19 cellular contexts compared by ENCODE assay signal in genomic region chr6:37487891-37488290, GRCh38. TPM values are rescaled to one million over a fixed set of nuclear protein-coding genes. Genes with fewer than 3 reads are reported as not detected.
DNase-seq lines count a peak whose midpoint lies in the region; ATAC-seq and TF ChIP-seq lines count a peak whose summit lies in the region.
"Had no signal": no experiment of that assay in that cellular context is flagged by ENCODE, and none has a peak within 500 bp of the region (broad histone marks: within the 10 kb centered on the region; RNA-seq: fewer than 3 reads in every experiment).

No MANE protein-coding gene starts in this region.

- H3K36me3 Mint-ChIP-seq in CD4-positive, CD25-positive, alpha-beta regulatory T cell = peaks cover 3% of the 10 kb centered on the region
- H3K36me3 Mint-ChIP-seq in endothelial cell (ENCODE audit: low read depth, unreplicated experiment) = peaks cover 13% of the 10 kb centered on the region

- TF ChIP-seq CTCF in endothelial cell (IDR thresholded peaks at IDR 0.05; ENCODE audit: unreplicated experiment) = no peak

- H3K9me3 ChIP-seq in CD4-positive, CD25-positive, alpha-beta regulatory T cell (ENCODE audit: control insufficient read depth in 2 of 2, low read length in 2 of 2) = no peaks in the 10 kb centered on the region
- H3K9me3 ChIP-seq: A549, neutrophil, upper lobe of left lung had no signal

- peak overlapping the region in 1 of 4 donors; percentile 79 for H3K4me3 Mint-ChIP-seq in CD4-positive, CD25-positive, alpha-beta regulatory T cell
- no peak overlapping the region for H3K4me3 Mint-ChIP-seq in endothelial cell (ENCODE audit: unreplicated experiment)
- H3K4me3 Mint-ChIP-seq: activated T-cell treated with anti-CD3 and anti-CD28 coated beads, Interleukin-2, amount 50 U/mL, for 4 hours; CD14-positive monocyte had no signal

- H3K4me3 ChIP-seq in CD4-positive, CD25-positive, alpha-beta regulatory T cell (ENCODE audit: low read depth, low read length) = no peak overlapping the region
- H3K4me3 ChIP-seq: A549, upper lobe of left lung had no signal

- peaks cover 24 to 75% (median 52%) of the 10 kb centered on the region in 4 donors for H3K4me1 Mint-ChIP-seq in CD4-positive, CD25-positive, alpha-beta regulatory T cell
- peaks cover 4% of the 10 kb centered on the region for H3K4me1 Mint-ChIP-seq in endothelial cell (ENCODE audit: unreplicated experiment)
- H3K4me1 Mint-ChIP-seq: CD14-positive monocyte had no signal

- DNase-seq in NCI-H2171 treated with DMSO at 0.1 percent for 48 hours (lab: John Stamatoyannopoulos, UW) (peak; percentile 39), NCI-H2171 (lab: John Stamatoyannopoulos, UW) (no peak), NCI-H524 treated with DMSO at 0.1 percent for 48 hours (lab: John Stamatoyannopoulos, UW) (peak; percentile 87), left kidney (ENCODE audit: low read depth, low spot score) (peak; percentile 51), GM03348 (ENCODE audit: low spot score) (no peak), endothelial cell (ENCODE audit: low spot score) (no peak), NCI-H446 treated with DMSO at 0.1 percent for 48 hours (lab: John Stamatoyannopoulos, UW) (no peak)
- DNase-seq in CD4-positive, CD25-positive, alpha-beta regulatory T cell = no peak
- DNase-seq: activated T-cell treated with anti-CD3 and anti-CD28 coated beads, Interleukin-2, amount 50 U/mL, for 4 hours; amygdala; cerebellar nuclear complex; hypothalamus; NCI-H510A; SIG-M5; T-helper 9 cell; upper lobe of left lung had no signal

- ATAC-seq in CD4-positive, CD25-positive, alpha-beta regulatory T cell (ENCODE audit: low read depth in 2 of 2) = no peak
- ATAC-seq: A549 had no signal

- H3K27ac Mint-ChIP-seq in CD4-positive, CD25-positive, alpha-beta regulatory T cell = peak overlapping the region; percentile 92 to 100 (median 98)
- no peak overlapping the region for H3K27ac Mint-ChIP-seq in endothelial cell (ENCODE audit: unreplicated experiment)
- H3K27ac Mint-ChIP-seq: CD14-positive monocyte had no signal

- no peaks in the 10 kb centered on the region for H3K27me3 ChIP-seq in CD4-positive, CD25-positive, alpha-beta regulatory T cell (ENCODE audit: control insufficient read depth, insufficient read depth, low read length)
- H3K27me3 ChIP-seq: neutrophil, upper lobe of left lung had no signal

- H3K27me3 Mint-ChIP-seq in CD4-positive, CD25-positive, alpha-beta regulatory T cell = no peaks in the 10 kb centered on the region
- peaks cover 2% of the 10 kb centered on the region for H3K27me3 Mint-ChIP-seq in endothelial cell (ENCODE audit: unreplicated experiment)

- peaks cover 15% of the 10 kb centered on the region for H3K36me3 ChIP-seq in CD4-positive, CD25-positive, alpha-beta regulatory T cell (ENCODE audit: control insufficient read depth, insufficient read depth, low read length)

- peaks cover 54% of the 10 kb centered on the region for H3K4me1 ChIP-seq in CD4-positive, CD25-positive, alpha-beta regulatory T cell (ENCODE audit: control insufficient read depth, insufficient read depth, low read length, poor library complexity, severe bottlenecking)
- H3K4me1 ChIP-seq: A549 had no signal

- H3K9me3 Mint-ChIP-seq in CD4-positive, CD25-positive, alpha-beta regulatory T cell = no peaks in the 10 kb centered on the region
- H3K9me3 Mint-ChIP-seq in endothelial cell (ENCODE audit: unreplicated experiment) = no peaks in the 10 kb centered on the region
- H3K9me3 Mint-ChIP-seq: activated T-cell treated with anti-CD3 and anti-CD28 coated beads, Interleukin-2, amount 50 U/mL, for 4 hours; CD14-positive monocyte had no signal

- H3K27ac ChIP-seq in CD4-positive, CD25-positive, alpha-beta regulatory T cell (ENCODE audit: insufficient read depth, low read length, poor library complexity, severe bottlenecking) = peak overlapping the region; percentile 48
- H3K27ac ChIP-seq: A549, neutrophil, upper lobe of left lung had no signal

RNA-seq across cellular contexts. Expression of gene CCDC167, which starts 11.8 kb away (rescaled TPM):
- 43.6 TPM for total RNA-seq in CD4-positive, CD25-positive, alpha-beta regulatory T cell
- polyA plus RNA-seq in CD4-positive, CD25-positive, alpha-beta regulatory T cell = 100 to 1,000 TPM; 172 to 274 (median 229) TPM
- total RNA-seq in endothelial cell (ENCODE audit: unreplicated experiment) = 38.0 TPM

RNA-seq across cellular contexts. Expression of gene CMTR1, which starts 54.9 kb away (rescaled TPM):
- 91.2 TPM for total RNA-seq in CD4-positive, CD25-positive, alpha-beta regulatory T cell
- polyA plus RNA-seq in CD4-positive, CD25-positive, alpha-beta regulatory T cell = 10 to 100 TPM; 27.8 to 31.2 (median 29.1) TPM
- total RNA-seq in endothelial cell (ENCODE audit: unreplicated experiment) = 50.0 TPM

Comparison
In these comparisons a context has a peak if more than half of its experiments do, and no peak if none do; other contexts are left out.
1. DNase-seq: peak in NCI-H2171 treated with DMSO at 0.1 percent for 48 hours (single experiment), NCI-H524 treated with DMSO at 0.1 percent for 48 hours (single experiment) and left kidney (single experiment); none in NCI-H2171 (single experiment), CD4-positive, CD25-positive, alpha-beta regulatory T cell (0 of 3), GM03348 (single experiment), endothelial cell (single experiment) and NCI-H446 treated with DMSO at 0.1 percent for 48 hours (single experiment).